ENCODE assay signal across 8 cellular contexts in the genomic region with DNA sequence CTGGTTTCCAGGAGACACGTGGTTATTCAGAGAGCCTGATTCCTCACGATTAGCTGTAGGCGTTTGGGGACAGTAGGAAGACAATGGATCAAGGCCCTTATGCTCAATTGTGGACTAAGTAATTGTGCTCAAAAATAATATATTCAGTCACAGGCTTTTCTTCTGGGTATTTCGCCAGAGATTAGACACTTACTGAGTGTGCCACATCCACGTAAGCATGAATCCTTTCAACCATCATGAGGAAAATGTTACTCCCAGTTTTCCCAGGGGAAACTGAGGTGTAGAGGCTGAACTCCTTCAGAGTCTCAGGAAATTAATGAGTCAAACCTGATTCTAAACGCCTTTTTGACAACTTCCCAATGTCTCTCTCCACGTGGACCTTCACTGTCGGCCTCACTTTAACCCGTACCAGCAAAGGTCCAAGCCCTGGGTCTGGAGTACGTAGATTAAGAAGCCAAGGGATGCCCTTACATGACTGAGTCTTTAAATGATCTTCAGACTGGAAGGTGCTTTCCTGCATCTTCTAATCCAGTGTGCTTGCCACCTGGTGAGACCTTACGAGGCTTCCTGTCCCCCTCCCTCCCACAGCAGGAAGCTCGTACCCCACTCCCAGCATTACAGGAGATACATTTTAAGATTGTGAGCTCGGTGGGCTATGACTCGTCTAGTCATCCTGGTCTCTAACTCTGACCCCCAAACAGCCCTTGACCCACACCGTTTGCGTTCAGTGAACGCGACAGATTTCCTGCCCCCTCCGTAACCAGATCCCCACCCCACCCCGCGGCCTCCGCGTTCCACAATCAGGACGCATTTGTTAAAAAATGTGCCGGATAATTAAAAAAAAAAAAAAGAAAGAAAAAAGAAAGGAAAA.
DNase-seq lines count a peak whose midpoint lies in the region; ATAC-seq and TF ChIP-seq lines count a peak whose summit lies in the region.

No MANE protein-coding gene starts in this region.

- H3K4me1 Mint-ChIP-seq in T-helper 1 cell treated with Interleukin-12 subunit alpha and Interleukin-12 subunit beta and Interleukin-4 antibody, amounts not matched to agents 30 μg/mL and 1 μg/mL, for 36 hours (ENCODE audit: low read depth), result peaks cover 46% of the 10 kb centered on the region
- peaks cover 44% of the 10 kb centered on the region for H3K4me1 Mint-ChIP-seq in memory B cell

- H3K36me3 Mint-ChIP-seq in T-helper 1 cell treated with Interleukin-12 subunit alpha and Interleukin-12 subunit beta and Interleukin-4 antibody, amounts not matched to agents 30 μg/mL and 1 μg/mL, for 36 hours (ENCODE audit: low read depth), result peaks cover 33% of the 10 kb centered on the region
- peaks cover 8% of the 10 kb centered on the region for H3K36me3 Mint-ChIP-seq in memory B cell

- peak overlapping the region; percentile 94 for H3K27ac ChIP-seq in subcutaneous abdominal adipose tissue (ENCODE audit: low read depth, low read length)

- no peaks in the 10 kb centered on the region for H3K27me3 ChIP-seq in subcutaneous abdominal adipose tissue (ENCODE audit: control insufficient read depth in 5 of 5, insufficient read depth in 4 of 5, low read length in 5 of 5)

- H3K4me3 Mint-ChIP-seq in T-helper 1 cell treated with Interleukin-12 subunit alpha and Interleukin-12 subunit beta and Interleukin-4 antibody, amounts not matched to agents 30 μg/mL and 1 μg/mL, for 36 hours, result peak overlapping the region; percentile 99
- H3K4me3 Mint-ChIP-seq in memory B cell, result peak overlapping the region; percentile 85

- H3K36me3 ChIP-seq in subcutaneous abdominal adipose tissue (ENCODE audit: control insufficient read depth in 5 of 5, insufficient read depth in 5 of 5, low read length in 5 of 5), result peaks cover 0 to 2% (median 0%) of the 10 kb centered on the region in 5 donors

- DNase-seq in NCI-H2227 (lab: John Stamatoyannopoulos, UW; ENCODE audit: unreplicated experiment), result peak; percentile 30
- DNase-seq in NCI-H2227 treated with DMSO at 0.1 percent for 48 hours (lab: John Stamatoyannopoulos, UW), result no peak
- peak; percentile 65 to 86 for DNase-seq in cardiac fibroblast (ENCODE audit: low read depth in 2 of 2)
- peak; percentile 26 to 31 for DNase-seq in memory B cell (ENCODE audit: low spot score in 2 of 2)

- peak overlapping the region; percentile 75 to 90 (median 84) for H3K9ac ChIP-seq in subcutaneous abdominal adipose tissue (ENCODE audit: low read length in 5 of 5)

- H3K4me1 ChIP-seq in subcutaneous abdominal adipose tissue (ENCODE audit: control insufficient read depth in 5 of 5, insufficient read depth in 5 of 5, low read length in 5 of 5), result peaks cover 4 to 61% (median 52%) of the 10 kb centered on the region in 5 donors

- TF ChIP-seq CTCF in cardiac fibroblast (IDR thresholded peaks at IDR 0.05; ENCODE audit: low read depth, low read length), result no peak

- H3K9me3 Mint-ChIP-seq in T-helper 1 cell treated with Interleukin-12 subunit alpha and Interleukin-12 subunit beta and Interleukin-4 antibody, amounts not matched to agents 30 μg/mL and 1 μg/mL, for 36 hours, result no peaks in the 10 kb centered on the region
- H3K9me3 Mint-ChIP-seq in memory B cell, result no peaks in the 10 kb centered on the region

- H3K27me3 Mint-ChIP-seq in T-helper 1 cell treated with Interleukin-12 subunit alpha and Interleukin-12 subunit beta and Interleukin-4 antibody, amounts not matched to agents 30 μg/mL and 1 μg/mL, for 36 hours (ENCODE audit: low read depth), result no peaks in the 10 kb centered on the region
- H3K27me3 Mint-ChIP-seq in memory B cell, result no peaks in the 10 kb centered on the region

- no peaks in the 10 kb centered on the region for H3K9me3 ChIP-seq in subcutaneous abdominal adipose tissue (ENCODE audit: control insufficient read depth in 5 of 5, low read length in 5 of 5)

- ATAC-seq in memory B cell (ENCODE audit: low read depth) (no peak), HG03432 (IDR thresholded peaks at IDR 0.05; ENCODE audit: unreplicated experiment) (no peak), HG03342 (IDR thresholded peaks at IDR 0.05; ENCODE audit: unreplicated experiment) (no peak)

- H3K4me3 ChIP-seq in cardiac fibroblast (replicated peaks in 1 of 2; ENCODE audit: low read depth in 2 of 2, low read length in 2 of 2) (peak overlapping the region; percentile 75 to 91), subcutaneous abdominal adipose tissue (ENCODE audit: low read depth in 1 of 5, low read length in 5 of 5) (peak overlapping the region; percentile 71 to 92 (median 91))

- H3K27ac Mint-ChIP-seq in T-helper 1 cell treated with Interleukin-12 subunit alpha and Interleukin-12 subunit beta and Interleukin-4 antibody, amounts not matched to agents 30 μg/mL and 1 μg/mL, for 36 hours, result peak overlapping the region; percentile 99
- peak overlapping the region; percentile 96 for H3K27ac Mint-ChIP-seq in memory B cell
